8 cellular contexts compared by ENCODE assay signal in the genomic region with DNA sequence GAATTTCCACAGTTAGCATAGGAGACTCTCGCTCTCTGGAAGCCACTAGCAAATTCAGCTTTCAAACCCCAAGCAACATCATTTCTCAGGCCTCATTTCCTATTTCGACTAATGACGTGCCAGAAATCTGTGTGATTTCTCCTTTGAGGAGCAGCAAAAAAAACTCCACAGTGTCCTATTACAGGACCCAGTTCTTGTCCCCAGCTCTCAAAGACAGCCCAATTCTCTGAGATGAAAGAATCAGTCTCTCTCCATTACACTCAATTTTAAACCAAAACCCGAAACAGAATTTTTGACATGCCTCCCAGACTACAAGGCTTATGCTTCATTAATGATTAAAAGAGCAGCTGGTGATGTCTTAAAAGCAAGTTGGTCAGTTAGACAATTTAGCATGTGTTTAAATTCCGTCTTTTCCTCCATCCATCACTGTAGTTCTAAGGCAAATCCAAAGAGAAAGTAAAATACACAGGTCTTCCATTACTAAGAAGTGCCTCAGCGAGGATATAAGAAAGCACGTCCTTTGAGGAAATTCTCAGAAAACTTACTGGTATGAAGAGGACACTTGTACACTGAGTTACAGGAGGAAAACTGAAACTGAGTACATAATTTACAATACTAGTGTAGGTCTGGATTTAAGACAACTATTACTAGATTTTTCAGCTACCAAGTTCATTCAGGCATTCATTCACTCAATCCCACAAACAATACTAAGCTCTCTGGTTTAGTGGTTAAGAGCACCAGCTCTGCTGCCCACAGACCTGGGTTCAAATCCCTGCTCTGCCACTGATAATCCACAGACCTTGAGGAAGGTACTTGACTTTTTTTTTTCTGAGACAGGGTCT. TPM values are rescaled to one million over a fixed set of nuclear protein-coding genes. Genes with fewer than 3 reads are reported as not detected.
A peak's percentile ranks its signal among the peaks of the same experiment; 100 is the strongest.
DNase-seq lines count a peak whose midpoint lies in the region; ATAC-seq and TF ChIP-seq lines count a peak whose summit lies in the region.

No MANE protein-coding gene starts in this region.

- peak; percentile 69 for DNase-seq in activated CD4-positive, alpha-beta T cell treated with anti-CD3 and anti-CD28 coated beads for 48 hours
- DNase-seq in activated CD4-positive, alpha-beta T cell treated with anti-CD3 and anti-CD28 coated beads, Interleukin-2, amount 50 U/mL, for 4 hours: no peak
- DNase-seq in cardiac fibroblast (ENCODE audit: low read depth in 2 of 2) (peak; percentile 48 to 55), mucosa of descending colon (no peak), LoVo (ENCODE audit: low spot score) (no peak), SHP77 (lab: John Stamatoyannopoulos, UW) (no peak)

- H3K4me3 ChIP-seq in cardiac fibroblast (replicated peaks in 1 of 2; ENCODE audit: low read depth in 2 of 2, low read length in 2 of 2) (peak overlapping the region in 1 of 2 donors; percentile 31), mucosa of descending colon (no peak overlapping the region)

- peaks cover 54% of the 10 kb centered on the region for H3K4me1 ChIP-seq in mucosa of descending colon (ENCODE audit: low read depth)

- no peak for TF ChIP-seq CTCF in cardiac fibroblast (IDR thresholded peaks at IDR 0.05; ENCODE audit: low read depth, low read length)
- TF ChIP-seq CTCF in mucosa of descending colon (IDR thresholded peaks at IDR 0.05): no peak

- H3K9me3 ChIP-seq in mucosa of descending colon: no peaks in the 10 kb centered on the region

- intact Hi-C loops in mucosa of descending colon (cut with DNase I, micrococcal nuclease): no loop called here

- ATAC-seq in HG03571 (IDR thresholded peaks at IDR 0.05; ENCODE audit: unreplicated experiment): peak; percentile 54
- ATAC-seq in mucosa of descending colon: peak; percentile 5
- ATAC-seq in HG02623 (IDR thresholded peaks at IDR 0.05; ENCODE audit: unreplicated experiment): no peak

- H3K36me3 ChIP-seq in mucosa of descending colon (ENCODE audit: low read depth): no peaks in the 10 kb centered on the region

RNA-seq across cellular contexts. Expression of a gene that starts 12.5 kb away (rescaled TPM):
- total RNA-seq in mucosa of descending colon: 100 to 1,000 TPM in 1 of 3 donors, 10 to 100 TPM in 2; 67.8 to 101 (median 87.7) TPM

RNA-seq across cellular contexts. Expression of a gene that starts 12.9 kb away (rescaled TPM):
- 1 to 10 TPM; 1.0 to 3.3 (median 1.4) TPM for total RNA-seq in mucosa of descending colon

Comparison
In these comparisons a context has a peak if more than half of its experiments do, and no peak if none do; other contexts are left out.
1. DNase-seq: peak in activated CD4-positive, alpha-beta T cell treated with anti-CD3 and anti-CD28 coated beads for 48 hours (single experiment) and cardiac fibroblast (2 of 2); none in activated CD4-positive, alpha-beta T cell treated with anti-CD3 and anti-CD28 coated beads, Interleukin-2, amount 50 U/mL, for 4 hours (0 of 2), mucosa of descending colon (0 of 3), LoVo (single experiment) and SHP77 (0 of 2).